In genomic region chr6:158085261-158086053, GRCh38 we compare ENCODE assay signal across 2 cellular contexts.
TF ChIP-seq lines count a peak whose summit lies in the region.

No MANE protein-coding gene starts in this region.

TF ChIP-seq in HepG2, 621 proteins besides CTCF, POLR2A, EP300 and RAD21 (continued from another document):
- TF ChIP-seq ZFP91 (CRISPR knock-in tag; IDR thresholded peaks at IDR 0.05; ENCODE audit: borderline replicate concordance) (0 out of 2 replicates have a peak, but pooled peaks have one; percentile 11), AGO2 (optimal IDR thresholded peaks at IDR 0.05; ENCODE audit: low read depth, low read length) (peak; percentile 20), FOXA1 (IDR thresholded peaks at IDR 0.05) (no peak), FOXA1 (CRISPR knock-in tag; IDR thresholded peaks at IDR 0.05) (no peak)

TF ChIP-seq in GM12878, 131 proteins besides CTCF, POLR2A, EP300 and RAD21:
- peak; percentile 19; the same call in 1 of the 2 replicates for TF ChIP-seq PKNOX1 (IDR thresholded peaks at IDR 0.05)
- TF ChIP-seq, protein P1, sequence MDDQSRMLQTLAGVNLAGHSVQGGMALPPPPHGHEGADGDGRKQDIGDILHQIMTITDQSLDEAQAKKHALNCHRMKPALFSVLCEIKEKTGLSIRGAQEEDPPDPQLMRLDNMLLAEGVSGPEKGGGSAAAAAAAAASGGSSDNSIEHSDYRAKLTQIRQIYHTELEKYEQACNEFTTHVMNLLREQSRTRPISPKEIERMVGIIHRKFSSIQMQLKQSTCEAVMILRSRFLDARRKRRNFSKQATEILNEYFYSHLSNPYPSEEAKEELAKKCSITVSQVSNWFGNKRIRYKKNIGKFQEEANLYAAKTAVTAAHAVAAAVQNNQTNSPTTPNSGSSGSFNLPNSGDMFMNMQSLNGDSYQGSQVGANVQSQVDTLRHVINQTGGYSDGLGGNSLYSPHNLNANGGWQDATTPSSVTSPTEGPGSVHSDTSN (IDR thresholded peaks at IDR 0.05; ENCODE audit: insufficient replicate concordance, low read depth, low read length) = no peak
